In the genomic region with DNA sequence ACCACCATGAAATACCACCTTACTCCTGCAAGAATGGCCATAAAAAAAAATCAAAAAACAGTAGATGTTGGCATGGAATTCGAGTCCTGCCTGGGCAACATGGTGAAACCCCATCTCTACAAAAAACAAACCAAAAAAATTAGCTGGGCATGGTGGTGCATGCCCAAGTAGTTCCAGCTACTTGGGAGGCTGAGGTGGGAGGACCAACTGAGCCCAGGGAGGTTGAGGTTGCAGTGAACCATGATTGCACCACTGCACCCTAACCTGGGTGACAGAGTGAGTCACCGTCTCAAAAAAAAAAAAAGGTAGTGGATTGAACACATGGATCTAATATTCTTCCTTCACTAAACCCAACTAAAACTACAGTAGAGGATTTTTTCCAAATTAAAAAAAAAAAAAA, we compare ENCODE assay signal across 8 cellular contexts.
"Had no signal": no experiment of that assay in that cellular context is flagged by ENCODE, and none has a peak within 500 bp of the region (broad histone marks: within the 10 kb centered on the region; RNA-seq: fewer than 3 reads in every experiment).

No MANE protein-coding gene starts in this region.

- H3K4me2 ChIP-seq: GM23338 had no signal

- H3K9me3 Mint-ChIP-seq: HFFc6 had no signal

- H2AFZ ChIP-seq: GM23338 had no signal

- DNase-seq: H9, HCEC 1CT, HFFc6, IMR-90, KG1 had no signal

- H3K4me3 Mint-ChIP-seq: GM23338, H9, HFFc6 had no signal

- ATAC-seq: GM23338, K562 had no signal

- H3K4me3 ChIP-seq: GM23338, K562 had no signal

- H3K27ac Mint-ChIP-seq: GM23338, H9, HFFc6 had no signal

- H3K27ac ChIP-seq: HL-60 had no signal
